Comparison of ENCODE assay signal across 7 cellular contexts in the genomic region with DNA sequence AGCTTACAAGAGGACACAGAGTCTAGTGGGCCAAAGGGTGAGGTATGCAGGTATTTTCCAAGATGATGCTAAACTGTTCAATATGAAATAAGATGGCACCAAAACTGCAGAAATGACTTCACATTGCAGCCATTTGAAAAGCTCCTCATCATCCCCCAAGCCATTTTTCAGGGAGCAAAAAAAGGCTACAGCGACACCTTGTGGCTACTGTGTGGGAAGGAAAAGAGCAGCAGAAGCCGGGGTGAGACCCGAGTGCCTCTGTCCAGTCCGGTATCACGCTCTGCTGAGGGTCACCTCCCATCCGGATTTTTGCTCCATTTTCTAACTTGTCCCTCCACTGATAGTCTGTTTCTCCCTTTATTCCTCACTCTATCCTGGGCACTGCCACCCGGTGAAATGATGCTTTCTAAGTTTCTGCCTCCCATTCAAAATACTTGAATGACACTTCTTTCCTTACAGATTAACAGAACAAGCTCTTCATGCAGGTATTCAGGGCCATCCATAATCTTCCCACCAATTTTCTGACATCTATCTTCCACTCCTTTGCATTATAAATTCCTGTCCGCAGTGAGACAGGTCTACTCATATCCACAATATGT.
DNase-seq lines count a peak whose midpoint lies in the region; ATAC-seq, FAIRE-seq and TF ChIP-seq lines count a peak whose summit lies in the region.

No MANE protein-coding gene starts in this region.

- DNase-seq in ELF-1 (ENCODE audit: low read depth, low spot score): peak; percentile 81
- peak; percentile 36 for DNase-seq in RCC 7860 (ENCODE audit: low spot score)
- DNase-seq in cerebellum (ENCODE audit: low spot score): peak; percentile 5
- no peak for DNase-seq in lower lobe of right lung
- DNase-seq in tibial nerve (ENCODE audit: low spot score in 2 of 2): peak in 1 of 2 donors; percentile 18

- no peaks in the 10 kb centered on the region for H3K27me3 ChIP-seq in lower lobe of right lung (ENCODE audit: low read depth)
- H3K27me3 ChIP-seq in tibial nerve: no peaks in the 10 kb centered on the region

- TF ChIP-seq CTCF in lower lobe of right lung (IDR thresholded peaks at IDR 0.05) (peak; percentile 69), tibial nerve (IDR thresholded peaks at IDR 0.05) (peak; percentile 37 to 71 (median 50))

- no peaks in the 10 kb centered on the region for H3K36me3 ChIP-seq in lower lobe of right lung
- no peaks in the 10 kb centered on the region for H3K36me3 ChIP-seq in tibial nerve

- ATAC-seq in GM19351 (IDR thresholded peaks at IDR 0.05; ENCODE audit: unreplicated experiment): peak; percentile 87
- ATAC-seq in HG03442 (IDR thresholded peaks at IDR 0.05; ENCODE audit: unreplicated experiment): peak; percentile 73
- ATAC-seq in lower lobe of right lung: peak; percentile 53 to 58

- H3K4me3 ChIP-seq in lower lobe of right lung: no peak overlapping the region
- no peak overlapping the region for H3K4me3 ChIP-seq in tibial nerve

- no peak for TF ChIP-seq POLR2A in tibial nerve (IDR thresholded peaks at IDR 0.05)

- 21 to 23% methylated on average over 8 of the region's 8 CpGs for WGBS in tibial nerve, 2 donors

- H3K4me1 ChIP-seq in lower lobe of right lung: no peaks in the 10 kb centered on the region
- H3K4me1 ChIP-seq in tibial nerve: no peaks in the 10 kb centered on the region

- intact Hi-C loops in lower lobe of right lung (cut with DNase I): no loop called here

- no peak for TF ChIP-seq EP300 in tibial nerve (IDR thresholded peaks at IDR 0.05)

- FAIRE-seq in RCC 7860 (lab: Jason Lieb, UNC): no peak

- H3K9me3 ChIP-seq in lower lobe of right lung (no peaks in the 10 kb centered on the region), tibial nerve (no peaks in the 10 kb centered on the region)

- no peak overlapping the region for H3K27ac ChIP-seq in lower lobe of right lung
- no peak overlapping the region for H3K27ac ChIP-seq in tibial nerve
